8 cellular contexts compared by ENCODE assay signal in the genomic region with DNA sequence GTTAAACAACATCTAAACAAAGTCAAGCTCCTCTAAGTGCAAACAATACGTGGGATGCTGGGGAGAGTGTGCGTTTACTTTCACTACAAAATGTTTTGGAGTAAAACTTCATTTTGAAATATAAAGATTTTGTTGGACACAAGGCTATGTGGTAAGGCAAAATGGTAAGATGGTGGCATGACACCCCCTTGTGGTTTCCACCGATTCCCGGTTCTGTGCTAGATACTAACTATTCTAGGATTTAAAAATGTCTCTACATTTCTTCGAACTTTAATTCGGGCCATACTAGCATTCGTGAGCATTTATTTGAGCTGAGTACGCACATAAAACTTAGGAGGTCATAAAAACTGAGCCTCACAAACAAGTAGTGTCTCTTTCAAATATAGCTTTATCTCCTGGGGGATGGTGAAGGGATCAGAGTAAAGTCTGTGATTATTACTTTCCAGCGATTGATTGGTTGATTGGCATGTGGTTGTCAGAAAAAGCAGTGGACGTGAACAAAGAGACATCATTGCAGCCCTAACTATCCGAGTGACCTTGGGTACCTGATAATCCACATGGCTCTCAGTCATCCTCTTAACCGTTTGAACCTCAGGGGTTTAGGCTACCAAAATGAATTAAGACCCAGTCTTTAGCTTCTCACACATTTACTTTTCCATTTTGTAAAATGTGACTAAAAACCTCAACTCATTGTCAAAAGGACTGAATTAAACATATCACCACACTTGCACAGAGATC. TPM values are rescaled to one million over a fixed set of nuclear protein-coding genes. Genes with fewer than 3 reads are reported as not detected.
DNase-seq lines count a peak whose midpoint lies in the region; ATAC-seq, FAIRE-seq and TF ChIP-seq lines count a peak whose summit lies in the region.

No MANE protein-coding gene starts in this region.

- ATAC-seq in body of pancreas: no peak
- ATAC-seq in HG02981 (IDR thresholded peaks at IDR 0.05; ENCODE audit: unreplicated experiment): no peak
- ATAC-seq in HG03457 (IDR thresholded peaks at IDR 0.05; ENCODE audit: unreplicated experiment): no peak

- peaks cover 24% of the 10 kb centered on the region for H3K4me1 ChIP-seq in body of pancreas

- 23 to 24% methylated on average over 12 of the region's 12 CpGs for WGBS in body of pancreas, 2 donors

- peak; percentile 76 for FAIRE-seq in GM19239 (lab: Jason Lieb, UNC)

- no peak overlapping the region for H3K4me3 ChIP-seq in body of pancreas

- no peak for DNase-seq in GM19239 (ENCODE audit: insufficient read length, low spot score)
- peak; percentile 24 to 58 for DNase-seq in NOMO-1 (lab: John Stamatoyannopoulos, UW; ENCODE audit: unreplicated experiment in 2 of 2)
- DNase-seq in body of pancreas: peak; percentile 18 to 50 (median 30)
- peak; percentile 58 for DNase-seq in left kidney (ENCODE audit: low read depth, low spot score)
- peak; percentile 77 for DNase-seq in superior temporal gyrus (ENCODE audit: extremely low spot score)

- TF ChIP-seq CTCF in C4-2B (conservative IDR thresholded peaks at IDR 0.05) (peak; percentile 82), body of pancreas (IDR thresholded peaks at IDR 0.05) (peak; percentile 7 to 49 (median 37))

- H3K36me3 ChIP-seq in body of pancreas (replicated peaks in 1 of 2; ENCODE audit: insufficient read depth in 1 of 2, low read depth in 2 of 2): no peaks in the 10 kb centered on the region

- no peak for TF ChIP-seq POLR2A in body of pancreas (IDR thresholded peaks at IDR 0.05)

- no peaks in the 10 kb centered on the region for H3K9me3 ChIP-seq in body of pancreas

- no peaks in the 10 kb centered on the region for H3K27me3 ChIP-seq in body of pancreas

- H3K27ac ChIP-seq in C4-2B (peak overlapping the region; percentile 95), body of pancreas (peak overlapping the region in 3 of 4 donors; percentile 93 to 95 (median 94))

- intact Hi-C loops in body of pancreas (cut with DNase I): no loop called here

RNA-seq across cellular contexts. Expression of gene ZNF639, which starts 1.1 kb away (rescaled TPM):
- total RNA-seq in body of pancreas: 10 to 100 TPM; 17.8 to 23.3 TPM

RNA-seq across cellular contexts. Expression of gene MFN1, which starts 25.8 kb away (rescaled TPM):
- total RNA-seq in body of pancreas: 10 to 100 TPM; 39.4 to 84.0 TPM
